13 cellular contexts compared by ENCODE assay signal in the genomic region with DNA sequence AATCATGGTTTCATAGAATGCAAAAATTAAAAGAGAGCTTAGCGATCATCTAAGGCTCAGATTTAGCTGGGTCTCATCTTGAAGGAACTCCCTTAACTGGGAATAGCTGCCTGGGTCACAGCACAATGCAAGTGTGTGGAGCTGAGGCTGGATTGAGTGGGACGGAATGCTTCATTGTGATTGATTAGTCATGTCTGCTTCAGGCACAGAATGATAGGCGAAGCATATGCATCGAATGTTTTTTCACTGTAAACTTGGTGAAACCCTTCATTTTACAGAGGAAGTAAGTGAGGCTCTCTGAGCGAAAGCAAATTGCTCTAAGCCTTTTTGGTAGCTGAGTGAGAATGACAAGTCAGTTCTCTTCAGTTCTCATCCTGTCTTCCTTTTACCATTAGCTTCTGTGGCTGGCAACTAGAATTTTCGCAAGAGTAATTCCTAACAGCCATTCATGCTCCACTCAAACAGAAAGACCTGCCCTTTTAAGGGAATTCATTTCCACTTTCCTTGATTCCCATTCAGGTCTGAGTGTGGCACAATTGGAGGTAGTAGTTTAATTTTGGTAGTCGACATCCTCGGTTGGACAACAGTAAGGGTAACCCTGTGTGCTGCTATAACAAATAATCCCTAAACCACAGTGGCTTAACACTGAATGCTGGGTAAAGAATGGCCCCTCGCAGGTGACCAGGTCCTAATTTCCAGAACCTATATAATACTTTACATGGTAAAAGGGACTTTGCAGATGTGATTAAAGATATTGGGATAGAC.
A peak's percentile ranks its signal among the peaks of the same experiment; 100 is the strongest.
DNase-seq lines count a peak whose midpoint lies in the region; ATAC-seq, FAIRE-seq and TF ChIP-seq lines count a peak whose summit lies in the region.
"Had no signal": no experiment of that assay in that cellular context is flagged by ENCODE, and none has a peak within 500 bp of the region (broad histone marks: within the 10 kb centered on the region; RNA-seq: fewer than 3 reads in every experiment).

No MANE protein-coding gene starts in this region.

- no peaks in the 10 kb centered on the region for H3K9me3 ChIP-seq in DOHH2 (ENCODE audit: control insufficient read depth, insufficient read depth, low read length)
- H3K9me3 ChIP-seq in hepatocyte (ENCODE audit: low read depth), result no peaks in the 10 kb centered on the region
- no peaks in the 10 kb centered on the region for H3K9me3 ChIP-seq in suprapubic skin

- H3K4me2 ChIP-seq in DOHH2 (ENCODE audit: low read length), result peak overlapping the region; percentile 73; the same call in 1 of the 2 replicates
- no peak overlapping the region for H3K4me2 ChIP-seq in hepatocyte

- H3K4me3 ChIP-seq in DOHH2 (ENCODE audit: low read length), result no peak overlapping the region
- no peak overlapping the region for H3K4me3 ChIP-seq in hepatocyte
- no peak overlapping the region for H3K4me3 ChIP-seq in suprapubic skin
- H3K4me3 ChIP-seq in foreskin fibroblast (ENCODE audit: low read depth in 1 of 2, low read length in 2 of 2), result no peak overlapping the region

- H3F3A ChIP-seq in DOHH2 (ENCODE audit: control insufficient read depth, insufficient read depth), result peaks cover 20% of the 10 kb centered on the region

- H4K20me1 ChIP-seq in DOHH2 (ENCODE audit: control insufficient read depth, insufficient read depth, low read depth, low read length), result no peaks in the 10 kb centered on the region
- no peaks in the 10 kb centered on the region for H4K20me1 ChIP-seq in hepatocyte (ENCODE audit: insufficient read depth, poor library complexity, severe bottlenecking)

- H3K27me3 ChIP-seq in DOHH2 (ENCODE audit: control insufficient read depth, low read length) (peaks cover 65% of the 10 kb centered on the region), hepatocyte (no peaks in the 10 kb centered on the region), suprapubic skin (no peaks in the 10 kb centered on the region)

- no peak overlapping the region for H3K27ac ChIP-seq in DOHH2 (ENCODE audit: low read depth, low read length)
- peak overlapping the region; percentile 27 for H3K27ac ChIP-seq in hepatocyte
- no peak overlapping the region for H3K27ac ChIP-seq in suprapubic skin

- FAIRE-seq in HTR-8/SVneo (lab: Jason Lieb, UNC), result peak; percentile 84
- FAIRE-seq: A204.1, GM12891 had no signal

- no peak for DNase-seq in HTR-8/SVneo (ENCODE audit: insufficient read length, low spot score)
- no peak for DNase-seq in hepatocyte (ENCODE audit: low spot score)
- no peak for DNase-seq in suprapubic skin (ENCODE audit: low spot score in 2 of 2)
- no peak for DNase-seq in foreskin fibroblast
- no peak for DNase-seq in activated CD4-positive, alpha-beta T cell treated with anti-CD3 and anti-CD28 coated beads, Interleukin-2, amount 50 U/mL, for 4 hours
- DNase-seq: Caco-2; CD8-positive, alpha-beta memory T cell; DMS53; HCEC 1CT had no signal

- H3K36me3 ChIP-seq in DOHH2 (ENCODE audit: control insufficient read depth, low read length) (no peaks in the 10 kb centered on the region), hepatocyte (replicated peaks; ENCODE audit: insufficient read depth, low read depth) (no peaks in the 10 kb centered on the region), suprapubic skin (no peaks in the 10 kb centered on the region)

- 77% methylated on average over 9 of the region's 9 CpGs for WGBS in hepatocyte (ENCODE audit: low lambda C conversion rate, missing lambda C conversion rate)
- WGBS in suprapubic skin, result 85% methylated on average over 9 of the region's 9 CpGs

- TF ChIP-seq POLR2A in suprapubic skin (IDR thresholded peaks at IDR 0.05), result no peak

- peaks cover 58% of the 10 kb centered on the region for H3K4me1 ChIP-seq in DOHH2 (ENCODE audit: control insufficient read depth, low read length)
- peaks cover 22% of the 10 kb centered on the region for H3K4me1 ChIP-seq in hepatocyte (ENCODE audit: insufficient read depth)
- no peaks in the 10 kb centered on the region for H3K4me1 ChIP-seq in suprapubic skin
- H3K4me1 ChIP-seq: Caco-2 had no signal

- no peak for TF ChIP-seq CTCF in DOHH2 (IDR thresholded peaks at IDR 0.05; ENCODE audit: low read depth, low read length, poor library complexity, severe bottlenecking)
- TF ChIP-seq CTCF in hepatocyte (IDR thresholded peaks at IDR 0.05; ENCODE audit: poor library complexity), result no peak
- no peak for TF ChIP-seq CTCF in suprapubic skin (IDR thresholded peaks at IDR 0.05)
- TF ChIP-seq CTCF in foreskin fibroblast (IDR thresholded peaks at IDR 0.05; ENCODE audit: low read depth, low read length), result no peak

- H3K79me2 ChIP-seq in DOHH2 (ENCODE audit: control insufficient read depth, low read length) (no peaks in the 10 kb centered on the region), hepatocyte (no peaks in the 10 kb centered on the region)

- no peak overlapping the region for H2AFZ ChIP-seq in hepatocyte

- no peak for TF ChIP-seq EP300 in suprapubic skin (IDR thresholded peaks at IDR 0.05)

- H3K9me2 ChIP-seq in DOHH2 (replicated peaks; ENCODE audit: control insufficient read depth, low read length) (no peaks in the 10 kb centered on the region), hepatocyte (replicated peaks; ENCODE audit: insufficient read depth) (no peaks in the 10 kb centered on the region)

- ATAC-seq in HG03135 (IDR thresholded peaks at IDR 0.05; ENCODE audit: unreplicated experiment), result no peak
